In genomic region chr9:92807757-92808725, GRCh38 we compare ENCODE assay signal across 8 cellular contexts. TPM values are rescaled to one million over a fixed set of nuclear protein-coding genes. Genes with fewer than 3 reads are reported as not detected.
DNase-seq lines count a peak whose midpoint lies in the region; ATAC-seq and TF ChIP-seq lines count a peak whose summit lies in the region.

No MANE protein-coding gene starts in this region.

- H4K20me1 ChIP-seq in GM23338 (replicated peaks; ENCODE audit: insufficient read depth) (no peaks in the 10 kb centered on the region; the same call in 1 of the 2 replicates), PC-3 (ENCODE audit: low read length) (no peaks in the 10 kb centered on the region)

- H3K9me2 ChIP-seq in GM23338 (ENCODE audit: insufficient read depth) (no peaks in the 10 kb centered on the region), PC-3 (replicated peaks; ENCODE audit: low read length) (no peaks in the 10 kb centered on the region)

- peaks cover 85% of the 10 kb centered on the region for H3K27me3 ChIP-seq in GM23338 (ENCODE audit: insufficient read depth)
- H3K27me3 ChIP-seq in PC-3 (ENCODE audit: low read length), result peaks cover 37% of the 10 kb centered on the region
- H3K27me3 ChIP-seq in rectal smooth muscle tissue (ENCODE audit: control insufficient read depth, insufficient read depth, low read length), result peaks cover 33% of the 10 kb centered on the region

- H3K4me3 Mint-ChIP-seq in GM23338, result peak overlapping the region; percentile 79
- H3K4me3 Mint-ChIP-seq in MCF 10A (ENCODE audit: unreplicated experiment), result no peak overlapping the region

- H2AFZ ChIP-seq in GM23338 (peak overlapping the region; percentile 66), PC-3 (ENCODE audit: low read length) (0 out of 2 replicates have a peak overlapping the region, but pooled peaks have one; percentile 80)

- no peaks in the 10 kb centered on the region for H3K9me3 Mint-ChIP-seq in GM23338
- no peaks in the 10 kb centered on the region for H3K9me3 Mint-ChIP-seq in MCF 10A (ENCODE audit: unreplicated experiment)

- no TSS peak for BruUV-seq in PC-3 (replicated peaks; lab: Mats Ljungman, UMichigan)
- BruUV-seq in MCF 10A (replicated peaks; lab: Mats Ljungman, UMichigan), result no TSS peak

- CTCF ChIA-PET in PC-3 (lab: Charles Lee) (no interaction called here), MCF 10A (lab: Yijun Ruan, JAX) (interaction anchor here (0.7 to 1.7 kb wide), 5 partner anchors 9 to 482 kb away, joined by 3 to 4 read pairs (median 4); partner anchors contain the start of gene CENPP)

- DNase-seq in GM23338 (ENCODE audit: low spot score), result peak; percentile 57
- DNase-seq in PC-3, result no peak
- DNase-seq in MCF 10A (ENCODE audit: unreplicated experiment), result no peak
- DNase-seq in NCI-H446 treated with DMSO at 0.1 percent for 48 hours (lab: John Stamatoyannopoulos, UW), result no peak
- DNase-seq in NCI-H446 (lab: John Stamatoyannopoulos, UW), result no peak
- no peak for DNase-seq in DMS79 (lab: John Stamatoyannopoulos, UW)

- ATAC-seq in GM23338 (peak; percentile 15), PC-3 (peak; percentile 37), GM21515 (IDR thresholded peaks at IDR 0.05; ENCODE audit: unreplicated experiment) (no peak)

- H3K27ac ChIP-seq in GM23338 (ENCODE audit: low read depth) (no peak overlapping the region), PC-3 (ENCODE audit: low read length) (no peak overlapping the region), rectal smooth muscle tissue (ENCODE audit: low read depth, low read length) (no peak overlapping the region)

- intact Hi-C loops in PC-3 (cut with micrococcal nuclease) (no loop called here), MCF 10A (cut with micrococcal nuclease) (no loop called here)

- H3K36me3 ChIP-seq in GM23338 (ENCODE audit: insufficient read depth) (no peaks in the 10 kb centered on the region), PC-3 (ENCODE audit: low read depth, low read length) (no peaks in the 10 kb centered on the region), rectal smooth muscle tissue (ENCODE audit: control insufficient read depth, insufficient read depth, low read length) (no peaks in the 10 kb centered on the region)

- H3K27me3 Mint-ChIP-seq in GM23338 (ENCODE audit: insufficient read depth, low read depth, poor library complexity) (peaks cover 51% of the 10 kb centered on the region), MCF 10A (ENCODE audit: insufficient read depth, unreplicated experiment) (peaks cover 39% of the 10 kb centered on the region)

- TF ChIP-seq CTCF in GM23338 (conservative IDR thresholded peaks at IDR 0.05; ENCODE audit: low read depth in 2 of 2) (no peak), PC-3 (conservative IDR thresholded peaks at IDR 0.05; ENCODE audit: low read depth, low read length) (no peak), MCF 10A (IDR thresholded peaks at IDR 0.05; ENCODE audit: unreplicated experiment) (peak; percentile 3)

- H3K79me2 ChIP-seq in GM23338 (replicated peaks; ENCODE audit: insufficient read depth) (no peaks in the 10 kb centered on the region), PC-3 (ENCODE audit: low read length) (no peaks in the 10 kb centered on the region)

- H3K4me1 Mint-ChIP-seq in GM23338 (peaks cover 7% of the 10 kb centered on the region; the same call in 1 of the 3 replicates), MCF 10A (ENCODE audit: insufficient read depth, unreplicated experiment) (no peaks in the 10 kb centered on the region)

- H3F3A ChIP-seq in GM23338 (replicated peaks; ENCODE audit: low read depth) (0 out of 2 replicates have a peak, but pooled peaks cover 5% of the 10 kb centered on the region), PC-3 (ENCODE audit: low read length, unreplicated experiment) (no peaks in the 10 kb centered on the region)

- H3K27ac Mint-ChIP-seq in GM23338, result no peak overlapping the region
- H3K27ac Mint-ChIP-seq in MCF 10A (ENCODE audit: low read depth, unreplicated experiment), result no peak overlapping the region

- no peaks in the 10 kb centered on the region for H3K9me3 ChIP-seq in PC-3 (ENCODE audit: low read length)

- H3K9ac ChIP-seq in PC-3 (ENCODE audit: low read length) (no peak overlapping the region), rectal smooth muscle tissue (ENCODE audit: low read length) (no peak overlapping the region)

- H3K4me3 ChIP-seq in GM23338 (peak overlapping the region; percentile 60), PC-3 (ENCODE audit: low read length) (peak overlapping the region; percentile 58; the same call in 1 of the 2 replicates), rectal smooth muscle tissue (ENCODE audit: low read length) (peak overlapping the region; percentile 43)

- POLR2A ChIA-PET in PC-3 (lab: Charles Lee; ENCODE audit: unreplicated experiment), result no interaction called here
- POLR2A ChIA-PET in MCF 10A (lab: Yijun Ruan, JAX), result interaction anchor here (0.7 to 1.6 kb wide), 4 partner anchors 17 to 49 kb away, joined by 3 to 4 read pairs (median 3); no protein-coding TSS in a partner anchor

- no peaks in the 10 kb centered on the region for H3K4me1 ChIP-seq in GM23338 (ENCODE audit: insufficient read depth)
- H3K4me1 ChIP-seq in PC-3 (ENCODE audit: insufficient read depth, low read length), result no peaks in the 10 kb centered on the region; the same call in 1 of the 2 replicates
- H3K4me1 ChIP-seq in rectal smooth muscle tissue (ENCODE audit: control insufficient read depth, insufficient read depth, low read length), result no peaks in the 10 kb centered on the region

- H3K4me2 ChIP-seq in GM23338 (peak overlapping the region; percentile 84), PC-3 (ENCODE audit: low read length) (peak overlapping the region; percentile 86)

- no peaks in the 10 kb centered on the region for H3K36me3 Mint-ChIP-seq in GM23338 (ENCODE audit: low read depth)
- no peaks in the 10 kb centered on the region for H3K36me3 Mint-ChIP-seq in MCF 10A (ENCODE audit: insufficient read depth, unreplicated experiment)

TF ChIP-seq in GM23338, 12 proteins besides CTCF, POLR2A, EP300 and RAD21:
- TF ChIP-seq EZH2 (IDR thresholded peaks at IDR 0.05; ENCODE audit: low read depth, unreplicated experiment) (peak; percentile 27), CREB1 (CRISPR knock-in tag; IDR thresholded peaks at IDR 0.05; ENCODE audit: low read depth) (no peak)

RNA-seq across cellular contexts. Expression of gene BICD2, which starts 43.4 kb away (rescaled TPM):
- total RNA-seq in GM23338 (2014; rRNA removed; shearing (Covaris generic)), result 34.3 and 38.1 TPM in 2 replicates
- polyA plus RNA-seq in GM23338 (2016; fragmentation: Nextera tagmentation; extraction: Ambion mirVana), result 8.7 and 9.6 TPM in 2 replicates
- 26.3 and 36.9 TPM in 2 replicates for total RNA-seq in PC-3 (2014; rRNA removed)
- 23.1 and 23.5 TPM in 2 replicates for total RNA-seq in MCF 10A (2022)
